Comparison of ENCODE assay signal across 1 cellular context in genomic region chr11:123536690-123537437, GRCh38.
TF ChIP-seq lines count a peak whose summit lies in the region.

No MANE protein-coding gene starts in this region.

TF ChIP-seq in H1, 55 proteins besides CTCF, POLR2A, EP300 and RAD21 (continued from another document):
- TF ChIP-seq, protein P1, sequence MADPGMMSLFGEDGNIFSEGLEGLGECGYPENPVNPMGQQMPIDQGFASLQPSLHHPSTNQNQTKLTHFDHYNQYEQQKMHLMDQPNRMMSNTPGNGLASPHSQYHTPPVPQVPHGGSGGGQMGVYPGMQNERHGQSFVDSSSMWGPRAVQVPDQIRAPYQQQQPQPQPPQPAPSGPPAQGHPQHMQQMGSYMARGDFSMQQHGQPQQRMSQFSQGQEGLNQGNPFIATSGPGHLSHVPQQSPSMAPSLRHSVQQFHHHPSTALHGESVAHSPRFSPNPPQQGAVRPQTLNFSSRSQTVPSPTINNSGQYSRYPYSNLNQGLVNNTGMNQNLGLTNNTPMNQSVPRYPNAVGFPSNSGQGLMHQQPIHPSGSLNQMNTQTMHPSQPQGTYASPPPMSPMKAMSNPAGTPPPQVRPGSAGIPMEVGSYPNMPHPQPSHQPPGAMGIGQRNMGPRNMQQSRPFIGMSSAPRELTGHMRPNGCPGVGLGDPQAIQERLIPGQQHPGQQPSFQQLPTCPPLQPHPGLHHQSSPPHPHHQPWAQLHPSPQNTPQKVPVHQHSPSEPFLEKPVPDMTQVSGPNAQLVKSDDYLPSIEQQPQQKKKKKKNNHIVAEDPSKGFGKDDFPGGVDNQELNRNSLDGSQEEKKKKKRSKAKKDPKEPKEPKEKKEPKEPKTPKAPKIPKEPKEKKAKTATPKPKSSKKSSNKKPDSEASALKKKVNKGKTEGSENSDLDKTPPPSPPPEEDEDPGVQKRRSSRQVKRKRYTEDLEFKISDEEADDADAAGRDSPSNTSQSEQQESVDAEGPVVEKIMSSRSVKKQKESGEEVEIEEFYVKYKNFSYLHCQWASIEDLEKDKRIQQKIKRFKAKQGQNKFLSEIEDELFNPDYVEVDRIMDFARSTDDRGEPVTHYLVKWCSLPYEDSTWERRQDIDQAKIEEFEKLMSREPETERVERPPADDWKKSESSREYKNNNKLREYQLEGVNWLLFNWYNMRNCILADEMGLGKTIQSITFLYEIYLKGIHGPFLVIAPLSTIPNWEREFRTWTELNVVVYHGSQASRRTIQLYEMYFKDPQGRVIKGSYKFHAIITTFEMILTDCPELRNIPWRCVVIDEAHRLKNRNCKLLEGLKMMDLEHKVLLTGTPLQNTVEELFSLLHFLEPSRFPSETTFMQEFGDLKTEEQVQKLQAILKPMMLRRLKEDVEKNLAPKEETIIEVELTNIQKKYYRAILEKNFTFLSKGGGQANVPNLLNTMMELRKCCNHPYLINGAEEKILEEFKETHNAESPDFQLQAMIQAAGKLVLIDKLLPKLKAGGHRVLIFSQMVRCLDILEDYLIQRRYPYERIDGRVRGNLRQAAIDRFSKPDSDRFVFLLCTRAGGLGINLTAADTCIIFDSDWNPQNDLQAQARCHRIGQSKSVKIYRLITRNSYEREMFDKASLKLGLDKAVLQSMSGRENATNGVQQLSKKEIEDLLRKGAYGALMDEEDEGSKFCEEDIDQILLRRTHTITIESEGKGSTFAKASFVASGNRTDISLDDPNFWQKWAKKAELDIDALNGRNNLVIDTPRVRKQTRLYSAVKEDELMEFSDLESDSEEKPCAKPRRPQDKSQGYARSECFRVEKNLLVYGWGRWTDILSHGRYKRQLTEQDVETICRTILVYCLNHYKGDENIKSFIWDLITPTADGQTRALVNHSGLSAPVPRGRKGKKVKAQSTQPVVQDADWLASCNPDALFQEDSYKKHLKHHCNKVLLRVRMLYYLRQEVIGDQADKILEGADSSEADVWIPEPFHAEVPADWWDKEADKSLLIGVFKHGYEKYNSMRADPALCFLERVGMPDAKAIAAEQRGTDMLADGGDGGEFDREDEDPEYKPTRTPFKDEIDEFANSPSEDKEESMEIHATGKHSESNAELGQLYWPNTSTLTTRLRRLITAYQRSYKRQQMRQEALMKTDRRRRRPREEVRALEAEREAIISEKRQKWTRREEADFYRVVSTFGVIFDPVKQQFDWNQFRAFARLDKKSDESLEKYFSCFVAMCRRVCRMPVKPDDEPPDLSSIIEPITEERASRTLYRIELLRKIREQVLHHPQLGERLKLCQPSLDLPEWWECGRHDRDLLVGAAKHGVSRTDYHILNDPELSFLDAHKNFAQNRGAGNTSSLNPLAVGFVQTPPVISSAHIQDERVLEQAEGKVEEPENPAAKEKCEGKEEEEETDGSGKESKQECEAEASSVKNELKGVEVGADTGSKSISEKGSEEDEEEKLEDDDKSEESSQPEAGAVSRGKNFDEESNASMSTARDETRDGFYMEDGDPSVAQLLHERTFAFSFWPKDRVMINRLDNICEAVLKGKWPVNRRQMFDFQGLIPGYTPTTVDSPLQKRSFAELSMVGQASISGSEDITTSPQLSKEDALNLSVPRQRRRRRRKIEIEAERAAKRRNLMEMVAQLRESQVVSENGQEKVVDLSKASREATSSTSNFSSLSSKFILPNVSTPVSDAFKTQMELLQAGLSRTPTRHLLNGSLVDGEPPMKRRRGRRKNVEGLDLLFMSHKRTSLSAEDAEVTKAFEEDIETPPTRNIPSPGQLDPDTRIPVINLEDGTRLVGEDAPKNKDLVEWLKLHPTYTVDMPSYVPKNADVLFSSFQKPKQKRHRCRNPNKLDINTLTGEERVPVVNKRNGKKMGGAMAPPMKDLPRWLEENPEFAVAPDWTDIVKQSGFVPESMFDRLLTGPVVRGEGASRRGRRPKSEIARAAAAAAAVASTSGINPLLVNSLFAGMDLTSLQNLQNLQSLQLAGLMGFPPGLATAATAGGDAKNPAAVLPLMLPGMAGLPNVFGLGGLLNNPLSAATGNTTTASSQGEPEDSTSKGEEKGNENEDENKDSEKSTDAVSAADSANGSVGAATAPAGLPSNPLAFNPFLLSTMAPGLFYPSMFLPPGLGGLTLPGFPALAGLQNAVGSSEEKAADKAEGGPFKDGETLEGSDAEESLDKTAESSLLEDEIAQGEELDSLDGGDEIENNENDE (IDR thresholded peaks at IDR 0.05; ENCODE audit: insufficient replicate concordance, low read length), result no peak
- TF ChIP-seq BACH1 (IDR thresholded peaks at IDR 0.05; ENCODE audit: low read length), result no peak
- TF ChIP-seq, protein P2, sequence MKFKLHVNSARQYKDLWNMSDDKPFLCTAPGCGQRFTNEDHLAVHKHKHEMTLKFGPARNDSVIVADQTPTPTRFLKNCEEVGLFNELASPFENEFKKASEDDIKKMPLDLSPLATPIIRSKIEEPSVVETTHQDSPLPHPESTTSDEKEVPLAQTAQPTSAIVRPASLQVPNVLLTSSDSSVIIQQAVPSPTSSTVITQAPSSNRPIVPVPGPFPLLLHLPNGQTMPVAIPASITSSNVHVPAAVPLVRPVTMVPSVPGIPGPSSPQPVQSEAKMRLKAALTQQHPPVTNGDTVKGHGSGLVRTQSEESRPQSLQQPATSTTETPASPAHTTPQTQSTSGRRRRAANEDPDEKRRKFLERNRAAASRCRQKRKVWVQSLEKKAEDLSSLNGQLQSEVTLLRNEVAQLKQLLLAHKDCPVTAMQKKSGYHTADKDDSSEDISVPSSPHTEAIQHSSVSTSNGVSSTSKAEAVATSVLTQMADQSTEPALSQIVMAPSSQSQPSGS (IDR thresholded peaks at IDR 0.05; ENCODE audit: low read length), result 0 out of 2 replicates have a peak, but pooled peaks have one; percentile 33
- TF ChIP-seq NRF1 (IDR thresholded peaks at IDR 0.05; ENCODE audit: low read depth, low read length), result no peak
- no peak for TF ChIP-seq CHD2 (IDR thresholded peaks at IDR 0.05; ENCODE audit: low read length)
- TF ChIP-seq ASH2L (IDR thresholded peaks at IDR 0.05; ENCODE audit: low read length), result no peak
- TF ChIP-seq GABPA (IDR thresholded peaks at IDR 0.05; ENCODE audit: borderline replicate concordance, insufficient read depth, low read length), result no peak
- TF ChIP-seq RXRA (IDR thresholded peaks at IDR 0.05; ENCODE audit: insufficient read depth, low read depth, low read length), result no peak
- no peak for TF ChIP-seq HDAC6 (IDR thresholded peaks at IDR 0.05; ENCODE audit: low read depth, low read length)
- no peak for TF ChIP-seq SIX5 (IDR thresholded peaks at IDR 0.05; ENCODE audit: low read depth, low read length)
- no peak for TF ChIP-seq EGR1 (IDR thresholded peaks at IDR 0.05; ENCODE audit: borderline replicate concordance, low read depth, low read length)
- no peak for TF ChIP-seq BRCA1 (IDR thresholded peaks at IDR 0.05; ENCODE audit: low read depth, low read length)
- no peak for TF ChIP-seq TBP (IDR thresholded peaks at IDR 0.05; ENCODE audit: low read depth, low read length)
- no peak for TF ChIP-seq ZNF274 (IDR thresholded peaks at IDR 0.05; ENCODE audit: borderline replicate concordance, extremely low read depth, low read length)
- TF ChIP-seq NANOG (IDR thresholded peaks at IDR 0.05; ENCODE audit: insufficient read depth, low read depth, low read length, poor library complexity, severe bottlenecking), result peak; percentile 29
- no peak for TF ChIP-seq USF2 (IDR thresholded peaks at IDR 0.05; ENCODE audit: low read length)
- TF ChIP-seq SAP30 (IDR thresholded peaks at IDR 0.05; ENCODE audit: insufficient read depth, insufficient replicate concordance, low read length), result no peak
- TF ChIP-seq EZH2 (IDR thresholded peaks at IDR 0.05; ENCODE audit: low read depth, low read length, severe bottlenecking), result no peak
- no peak for TF ChIP-seq SUZ12 (IDR thresholded peaks at IDR 0.05; ENCODE audit: low read length)
- TF ChIP-seq, protein P3, sequence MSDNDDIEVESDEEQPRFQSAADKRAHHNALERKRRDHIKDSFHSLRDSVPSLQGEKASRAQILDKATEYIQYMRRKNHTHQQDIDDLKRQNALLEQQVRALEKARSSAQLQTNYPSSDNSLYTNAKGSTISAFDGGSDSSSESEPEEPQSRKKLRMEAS (IDR thresholded peaks at IDR 0.05), result no peak
- TF ChIP-seq SP1 (IDR thresholded peaks at IDR 0.05; ENCODE audit: low read depth, low read length), result peak; percentile 77
- TF ChIP-seq RNF2 (IDR thresholded peaks at IDR 0.05; ENCODE audit: borderline replicate concordance, low read depth, low read length, missing control alignments, poor library complexity, severe bottlenecking), result no peak
- TF ChIP-seq HDAC2 (IDR thresholded peaks at IDR 0.05; ENCODE audit: borderline replicate concordance in 1 of 2, low read depth in 2 of 2, low read length in 2 of 2), result no peak
- no peak for TF ChIP-seq TCF12 (IDR thresholded peaks at IDR 0.05; ENCODE audit: low read depth, low read length)
- no peak for TF ChIP-seq RFX5 (IDR thresholded peaks at IDR 0.05; ENCODE audit: borderline replicate concordance, low read depth, low read length)
- no peak for TF ChIP-seq GTF2F1 (IDR thresholded peaks at IDR 0.05; ENCODE audit: borderline replicate concordance, low read depth, low read length)
- no peak for TF ChIP-seq SIRT6 (IDR thresholded peaks at IDR 0.05; ENCODE audit: low read length)
- TF ChIP-seq POU5F1 (IDR thresholded peaks at IDR 0.05; ENCODE audit: low read depth, low read length), result 0 out of 2 replicates have a peak, but pooled peaks have one; percentile 21
- TF ChIP-seq RBBP5 (IDR thresholded peaks at IDR 0.05; ENCODE audit: borderline replicate concordance, low read depth, low read length), result no peak
